8 cellular contexts compared by ENCODE assay signal in the genomic region with DNA sequence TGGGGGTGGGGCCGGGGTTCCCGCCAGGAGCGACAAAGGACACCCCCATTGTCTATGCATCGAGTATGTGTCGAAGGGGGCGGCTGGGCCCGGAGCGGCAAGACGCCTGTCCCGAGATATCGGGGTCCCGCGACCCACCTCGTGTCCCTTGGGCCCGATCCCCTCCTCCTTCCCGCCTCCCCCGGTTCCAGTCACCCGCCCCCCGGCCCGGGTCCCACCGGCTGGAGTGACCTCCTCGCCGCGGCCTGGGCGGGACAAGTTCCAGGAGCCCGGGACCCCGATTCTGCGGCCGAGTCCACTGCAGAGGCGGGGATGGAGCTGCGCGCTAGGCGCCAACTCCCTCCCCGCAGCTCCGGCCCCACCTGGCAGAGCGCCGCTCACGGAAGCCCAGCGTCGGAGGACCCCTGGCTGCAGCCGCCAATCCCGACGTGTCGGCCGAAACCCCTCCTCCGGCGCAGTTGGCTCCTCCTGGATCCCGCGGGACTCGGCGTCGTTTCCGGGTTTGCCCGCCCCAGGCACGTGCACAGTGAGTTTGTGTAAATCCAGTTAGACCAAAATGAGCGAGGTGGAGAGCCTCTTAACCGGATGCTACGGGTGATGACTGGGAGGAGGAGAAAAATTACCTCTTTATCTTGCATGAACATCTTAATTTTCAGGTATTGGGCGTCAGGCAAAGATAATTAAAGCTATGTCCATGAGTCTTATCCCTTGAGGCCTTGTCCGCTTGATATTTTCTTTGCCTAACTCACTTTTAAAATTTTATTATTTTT. TPM values are rescaled to one million over a fixed set of nuclear protein-coding genes. Genes with fewer than 3 reads are reported as not detected.
DNase-seq lines count a peak whose midpoint lies in the region; ATAC-seq, FAIRE-seq and TF ChIP-seq lines count a peak whose summit lies in the region.

Gene NMRAL1, minus strand, starts transcription at position 434 of the 770 bp plus-strand sequence. CDS start 493 bp downstream, outside the sequence.

- peak; percentile 83 for DNase-seq in NCI-H460 (ENCODE audit: extremely low read depth, low read depth)
- DNase-seq in activated CD4-positive, alpha-beta T cell treated with anti-CD3 and anti-CD28 coated beads for 4 hours = peak; percentile 63 to 76
- DNase-seq in choroid plexus epithelial cell (ENCODE audit: low read depth) = peak; percentile 93
- DNase-seq in kidney glomerular epithelial cell (lab: John Stamatoyannopoulos, UW) = peak; percentile 62
- DNase-seq in stimulated activated CD4-positive, alpha-beta T cell treated with anti-CD3 and anti-CD28 coated beads, Interleukin-1b, Interleukin-23, amount 100 ng/mL, for 1 hour (ENCODE audit: low read depth in 2 of 2) = peak; percentile 46 to 55

- no peak for TF ChIP-seq CTCF in choroid plexus epithelial cell (conservative IDR thresholded peaks at IDR 0.05; ENCODE audit: low read depth, low read length)

- peak within 1 kb of the TSS; percentile 82 for H3K4me3 ChIP-seq in choroid plexus epithelial cell (ENCODE audit: low read depth, low read length)

- ATAC-seq in HG02870 (IDR thresholded peaks at IDR 0.05; ENCODE audit: unreplicated experiment) (peak; percentile 39), HG03280 (IDR thresholded peaks at IDR 0.05; ENCODE audit: unreplicated experiment) (no peak)

- FAIRE-seq in G401.6 (lab: Jason Lieb, UNC) = peak; percentile 86

RNA-seq across cellular contexts. Expression of gene NMRAL1, which starts in this region (rescaled TPM):
- 47.9 and 50.7 TPM in 2 replicates for total RNA-seq in NCI-H460 (2014; rRNA removed; shearing (Covaris generic))
- 155 and 196 TPM in 2 replicates for polyA plus RNA-seq in NCI-H460 (2014; cell fraction: nucleus; rRNA removed)
